9 cellular contexts compared by ENCODE assay signal in genomic region chr21:42654913-42655796, GRCh38. TPM values are rescaled to one million over a fixed set of nuclear protein-coding genes. Genes with fewer than 3 reads are reported as not detected.
DNase-seq lines count a peak whose midpoint lies in the region; ATAC-seq and TF ChIP-seq lines count a peak whose summit lies in the region.
"Had no signal": no experiment of that assay in that cellular context is flagged by ENCODE, and none has a peak within 500 bp of the region (broad histone marks: within the 10 kb centered on the region; RNA-seq: fewer than 3 reads in every experiment).

No MANE protein-coding gene starts in this region.

- H3K36me3 ChIP-seq in BLaER1 treated with 17β-estradiol and CSF1 and Interleukin-3, amounts not matched to agents 10 nM and 100 nM, result no peaks in the 10 kb centered on the region
- H3K36me3 ChIP-seq in Loucy (ENCODE audit: insufficient read depth, low read length) (no peaks in the 10 kb centered on the region), neural progenitor cell (no peaks in the 10 kb centered on the region)
- no peaks in the 10 kb centered on the region for H3K36me3 ChIP-seq in effector memory CD4-positive, alpha-beta T cell (ENCODE audit: control insufficient read depth, insufficient read depth, low read length)
- H3K36me3 ChIP-seq: tibial artery had no signal

- H3K9ac ChIP-seq in BLaER1 treated with 17β-estradiol and CSF1 and Interleukin-3, amounts not matched to agents 10 nM and 100 nM, result peak overlapping the region in 3 of 11 experiments; percentile 41 to 67 (median 59); a peak in 1 of 22 replicates
- H3K9ac ChIP-seq in Loucy (ENCODE audit: low read depth, low read length, poor library complexity, severe bottlenecking) (peak overlapping the region; percentile 67), neural progenitor cell (peak overlapping the region; percentile 49)

- no peaks in the 10 kb centered on the region for H3K9me3 Mint-ChIP-seq in neural progenitor cell

- peaks cover 30% of the 10 kb centered on the region; the same call in 1 of the 2 replicates for H3K79me2 ChIP-seq in Loucy (ENCODE audit: insufficient read depth, low read length)
- peaks cover 62% of the 10 kb centered on the region for H3K79me2 ChIP-seq in neural progenitor cell (ENCODE audit: low read depth)

- no peaks in the 10 kb centered on the region for H3K9me3 ChIP-seq in BLaER1 treated with 17β-estradiol and CSF1 and Interleukin-3, amounts not matched to agents 10 nM and 100 nM (replicated peaks in 1 of 11)
- H3K9me3 ChIP-seq in Loucy (ENCODE audit: insufficient read depth, low read depth, low read length), result no peaks in the 10 kb centered on the region
- H3K9me3 ChIP-seq in effector memory CD4-positive, alpha-beta T cell (ENCODE audit: control insufficient read depth, low read length), result no peaks in the 10 kb centered on the region
- H3K9me3 ChIP-seq in neural progenitor cell (ENCODE audit: low read depth), result no peaks in the 10 kb centered on the region
- H3K9me3 ChIP-seq: tibial artery had no signal

- no peaks in the 10 kb centered on the region for H3K9me2 ChIP-seq in Loucy (replicated peaks; ENCODE audit: low read depth, low read length)

- peaks cover 37 to 78% (median 71%) of the 10 kb centered on the region in 10 experiments for H3K4me1 ChIP-seq in BLaER1 treated with 17β-estradiol and CSF1 and Interleukin-3, amounts not matched to agents 10 nM and 100 nM
- H3K4me1 ChIP-seq in Loucy (ENCODE audit: insufficient read depth, low read length, poor library complexity, severe bottlenecking), result peaks cover 44% of the 10 kb centered on the region
- peaks cover 18% of the 10 kb centered on the region for H3K4me1 ChIP-seq in effector memory CD4-positive, alpha-beta T cell (ENCODE audit: control insufficient read depth, insufficient read depth, low read length, poor library complexity, severe bottlenecking)
- H3K4me1 ChIP-seq in neural progenitor cell, result peaks cover 24% of the 10 kb centered on the region

- ATAC-seq in GM21367 (IDR thresholded peaks at IDR 0.05; ENCODE audit: unreplicated experiment) (no peak), HG03025 (IDR thresholded peaks at IDR 0.05; ENCODE audit: low FRiP score, unreplicated experiment) (no peak), HG02610 (IDR thresholded peaks at IDR 0.05; ENCODE audit: unreplicated experiment) (no peak)

- peak overlapping the region; percentile 20 for H3K27ac Mint-ChIP-seq in neural progenitor cell

- H3K4me1 Mint-ChIP-seq in neural progenitor cell, result peaks cover 40% of the 10 kb centered on the region

- H3K4me3 Mint-ChIP-seq in neural progenitor cell, result peak overlapping the region; percentile 82

- no peak overlapping the region for H3K27ac ChIP-seq in BLaER1 treated with 17β-estradiol and CSF1 and Interleukin-3, amounts not matched to agents 10 nM and 100 nM
- H3K27ac ChIP-seq in effector memory CD4-positive, alpha-beta T cell (ENCODE audit: insufficient read depth, low read length, poor library complexity, severe bottlenecking), result no peak overlapping the region
- no peak overlapping the region for H3K27ac ChIP-seq in neural progenitor cell
- H3K27ac ChIP-seq: tibial artery had no signal

- peaks cover 11% of the 10 kb centered on the region for H3K27me3 Mint-ChIP-seq in neural progenitor cell (ENCODE audit: insufficient read depth, low read depth)

- H3K4me2 ChIP-seq in BLaER1 treated with 17β-estradiol and CSF1 and Interleukin-3, amounts not matched to agents 10 nM and 100 nM, result peak overlapping the region; percentile 94 to 100 (median 98)
- H3K4me2 ChIP-seq in Loucy (ENCODE audit: low read depth, low read length, poor library complexity, severe bottlenecking), result peak overlapping the region; percentile 74
- peak overlapping the region; percentile 95 for H3K4me2 ChIP-seq in neural progenitor cell

- peaks cover 3% of the 10 kb centered on the region for H3K36me3 Mint-ChIP-seq in neural progenitor cell

- H3K4me3 ChIP-seq in BLaER1 treated with 17β-estradiol and CSF1 and Interleukin-3, amounts not matched to agents 10 nM and 100 nM, result peak overlapping the region; percentile 54 to 72 (median 59); a peak in 17 of 20 replicates
- H3K4me3 ChIP-seq in Loucy (ENCODE audit: low read length, poor library complexity, severe bottlenecking) (peak overlapping the region; percentile 89), neural progenitor cell (peak overlapping the region; percentile 96)
- peak overlapping the region; percentile 64 for H3K4me3 ChIP-seq in effector memory CD4-positive, alpha-beta T cell (ENCODE audit: insufficient read depth, low read depth, low read length, poor library complexity, severe bottlenecking)

- H2AFZ ChIP-seq in Loucy (ENCODE audit: low read length) (no peak overlapping the region), neural progenitor cell (replicated peaks) (no peak overlapping the region)

- no peak for TF ChIP-seq CTCF in Loucy (conservative IDR thresholded peaks at IDR 0.05; ENCODE audit: low read length)
- TF ChIP-seq CTCF in neural progenitor cell (IDR thresholded peaks at IDR 0.05), result no peak

- peaks cover 92 to 99% (median 98%) of the 10 kb centered on the region in 11 experiments for H3K27me3 ChIP-seq in BLaER1 treated with 17β-estradiol and CSF1 and Interleukin-3, amounts not matched to agents 10 nM and 100 nM
- H3K27me3 ChIP-seq in Loucy (ENCODE audit: insufficient read depth, low read length, poor library complexity, severe bottlenecking) (no peaks in the 10 kb centered on the region), neural progenitor cell (no peaks in the 10 kb centered on the region)
- peaks cover 4% of the 10 kb centered on the region for H3K27me3 ChIP-seq in effector memory CD4-positive, alpha-beta T cell (replicated peaks; ENCODE audit: control insufficient read depth, insufficient read depth, low read length, poor library complexity, severe bottlenecking)

- peaks cover 0 to 91% (median 80%) of the 10 kb centered on the region in 11 experiments; a peak in 20 of 22 replicates for H4K20me1 ChIP-seq in BLaER1 treated with 17β-estradiol and CSF1 and Interleukin-3, amounts not matched to agents 10 nM and 100 nM
- H4K20me1 ChIP-seq in Loucy (ENCODE audit: insufficient read depth, low read length, poor library complexity, severe bottlenecking) (peaks cover 30% of the 10 kb centered on the region), neural progenitor cell (ENCODE audit: low read depth) (peaks cover 57% of the 10 kb centered on the region)

- no peak for DNase-seq in effector memory CD4-positive, alpha-beta T cell
- DNase-seq in neural progenitor cell (ENCODE audit: low spot score) (no peak), GM19240 (ENCODE audit: insufficient read length, low spot score) (no peak)
- DNase-seq: tibial artery had no signal

- H3F3A ChIP-seq in Loucy (ENCODE audit: low read depth) (no peaks in the 10 kb centered on the region), neural progenitor cell (ENCODE audit: low read depth) (peaks cover 28% of the 10 kb centered on the region)

RNA-seq across cellular contexts. Expression of gene PDE9A, which starts 1.7 kb away (rescaled TPM):
- 40.2 and 41.0 TPM in 2 replicates for total RNA-seq in neural progenitor cell (ENCODE audit: low replicate concordance)
